In the genomic region with DNA sequence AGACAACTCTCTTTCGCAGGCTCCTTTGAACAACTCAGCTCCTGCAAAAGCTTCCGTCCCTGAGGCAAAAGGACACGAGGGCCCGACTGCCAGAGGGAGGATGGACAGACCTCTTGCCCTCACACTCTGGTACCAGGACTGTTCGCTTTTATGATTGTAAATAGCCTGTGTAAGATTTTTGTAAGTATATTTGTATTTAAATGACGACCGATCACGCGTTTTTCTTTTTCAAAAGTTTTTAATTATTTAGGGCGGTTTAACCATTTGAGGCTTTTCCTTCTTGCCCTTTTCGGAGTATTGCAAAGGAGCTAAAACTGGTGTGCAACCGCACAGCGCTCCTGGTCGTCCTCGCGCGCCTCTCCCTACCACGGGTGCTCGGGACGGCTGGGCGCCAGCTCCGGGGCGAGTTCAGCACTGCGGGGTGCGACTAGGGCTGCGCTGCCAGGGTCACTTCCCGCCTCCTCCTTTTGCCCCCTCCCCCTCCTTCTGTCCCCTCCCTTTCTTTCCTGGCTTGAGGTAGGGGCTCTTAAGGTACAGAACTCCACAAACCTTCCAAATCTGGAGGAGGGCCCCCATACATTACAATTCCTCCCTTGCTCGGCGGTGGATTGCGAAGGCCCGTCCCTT, we compare ENCODE assay signal across 9 cellular contexts. TPM values are rescaled to one million over a fixed set of nuclear protein-coding genes. Genes with fewer than 3 reads are reported as not detected.
DNase-seq lines count a peak whose midpoint lies in the region; ATAC-seq and TF ChIP-seq lines count a peak whose summit lies in the region.
"Had no signal": no experiment of that assay in that cellular context is flagged by ENCODE, and none has a peak within 500 bp of the region (broad histone marks: within the 10 kb centered on the region; RNA-seq: fewer than 3 reads in every experiment).

No MANE protein-coding gene starts in this region.

- no peak overlapping the region for H2BK120ac ChIP-seq in trophoblast cell (ENCODE audit: insufficient read depth, low read length, poor library complexity)

- no peak overlapping the region for H3K18ac ChIP-seq in trophoblast cell (ENCODE audit: low read length)

- no peak overlapping the region for H4K8ac ChIP-seq in trophoblast cell (ENCODE audit: low read depth, low read length)

- peaks cover 6% of the 10 kb centered on the region for H3K4me1 Mint-ChIP-seq in T-helper 17 cell

- H3K27ac Mint-ChIP-seq in T-helper 17 cell, result no peak overlapping the region

- no peak for DNase-seq in T-helper 17 cell
- no peak for DNase-seq in left ventricle myocardium inferior
- no peak for DNase-seq in trophoblast cell
- DNase-seq in D341Med (ENCODE audit: low spot score), result no peak
- DNase-seq in NCI-H1048 (lab: John Stamatoyannopoulos, UW), result no peak
- DNase-seq in body of pancreas, result no peak

- H3K27me3 ChIP-seq in BLaER1 (no peaks in the 10 kb centered on the region), left ventricle myocardium inferior (ENCODE audit: low read depth) (no peaks in the 10 kb centered on the region), trophoblast cell (ENCODE audit: insufficient read depth, low read length) (peaks cover 21% of the 10 kb centered on the region), body of pancreas (no peaks in the 10 kb centered on the region)
- H3K27me3 ChIP-seq: adrenal gland had no signal

- H4K12ac ChIP-seq in trophoblast cell (ENCODE audit: low read depth, low read length), result no peak overlapping the region

- H3K4ac ChIP-seq in trophoblast cell (ENCODE audit: low read depth, low read length), result no peak overlapping the region

- no peak overlapping the region for H3K14ac ChIP-seq in trophoblast cell (ENCODE audit: low read length)

- no peak overlapping the region for H3K27ac ChIP-seq in BLaER1
- no peak overlapping the region for H3K27ac ChIP-seq in left ventricle myocardium inferior (replicated peaks)
- no peak overlapping the region for H3K27ac ChIP-seq in trophoblast cell (ENCODE audit: low read depth, low read length)
- no peak overlapping the region for H3K27ac ChIP-seq in body of pancreas

- TF ChIP-seq POLR2A in body of pancreas (IDR thresholded peaks at IDR 0.05), result no peak

- no peak overlapping the region for H2AFZ ChIP-seq in trophoblast cell (ENCODE audit: insufficient read depth, low read length, poor library complexity)

- H3K4me3 ChIP-seq in BLaER1 (no peak overlapping the region), left ventricle myocardium inferior (peak overlapping the region; percentile 77), trophoblast cell (ENCODE audit: low read depth, low read length) (no peak overlapping the region), body of pancreas (no peak overlapping the region)

- TF ChIP-seq CTCF in left ventricle myocardium inferior (IDR thresholded peaks at IDR 0.05; ENCODE audit: borderline replicate concordance) (no peak), body of pancreas (IDR thresholded peaks at IDR 0.05) (no peak)

- no peaks in the 10 kb centered on the region for H3K9me3 ChIP-seq in BLaER1
- H3K9me3 ChIP-seq in T-helper 17 cell (ENCODE audit: control insufficient read depth, low read length, poor library complexity, severe bottlenecking), result no peaks in the 10 kb centered on the region
- no peaks in the 10 kb centered on the region for H3K9me3 ChIP-seq in left ventricle myocardium inferior (replicated peaks)
- H3K9me3 ChIP-seq in trophoblast cell (ENCODE audit: insufficient read depth, low read depth, low read length), result peaks cover 11% of the 10 kb centered on the region
- no peaks in the 10 kb centered on the region for H3K9me3 ChIP-seq in body of pancreas
- H3K9me3 ChIP-seq: adrenal gland had no signal

- H3K4me1 ChIP-seq in BLaER1 (peaks cover 26% of the 10 kb centered on the region), left ventricle myocardium inferior (peaks cover 63% of the 10 kb centered on the region), trophoblast cell (ENCODE audit: control insufficient read depth in 1 of 2, insufficient read depth in 2 of 2, low read length in 2 of 2) (peaks cover 17 to 23% of the 10 kb centered on the region in 2 experiments), body of pancreas (peaks cover 29% of the 10 kb centered on the region)

- no peak overlapping the region for H2AK5ac ChIP-seq in trophoblast cell (ENCODE audit: low read length)

- peaks cover 5% of the 10 kb centered on the region for H3K79me1 ChIP-seq in trophoblast cell (ENCODE audit: low read length)

- no CpG with 5 or more reads among the region's 31 CpGs for WGBS in trophoblast cell (ENCODE audit: extremely low coverage, insufficient coverage, insufficient read length)
- WGBS in body of pancreas, 2 donors, result 79 to 84% methylated on average over 31 of the region's 31 CpGs

- peaks cover 2% of the 10 kb centered on the region for H3K36me3 Mint-ChIP-seq in T-helper 17 cell (ENCODE audit: low read depth)

- no peak overlapping the region for H3K9ac ChIP-seq in BLaER1
- H3K9ac ChIP-seq in trophoblast cell (ENCODE audit: low read length), result no peak overlapping the region

- no peak overlapping the region for H4K91ac ChIP-seq in trophoblast cell (ENCODE audit: low read depth, low read length)

- H2BK5ac ChIP-seq in trophoblast cell (ENCODE audit: low read depth, low read length, poor library complexity), result no peak overlapping the region

- peak overlapping the region; percentile 85 for H3K4me3 Mint-ChIP-seq in T-helper 17 cell

- no peak overlapping the region for H3K23ac ChIP-seq in trophoblast cell (ENCODE audit: low read length)

- ATAC-seq in T-helper 17 cell (no peak), HG03457 (IDR thresholded peaks at IDR 0.05; ENCODE audit: unreplicated experiment) (no peak), body of pancreas (no peak)

- intact Hi-C loops in left ventricle myocardium inferior (cut with micrococcal nuclease), result loop anchor here (10.0 kb wide), 1 partner anchor 182 kb away; no protein-coding TSS in a partner anchor
- intact Hi-C loops in body of pancreas (cut with DNase I), result no loop called here

- H3K4me2 ChIP-seq in BLaER1, result peak overlapping the region; percentile 87
- H3K4me2 ChIP-seq in trophoblast cell (ENCODE audit: low read length), result peak overlapping the region; percentile 94

- peaks cover 22% of the 10 kb centered on the region; the same call in 1 of the 2 replicates for H4K20me1 ChIP-seq in BLaER1

- H3K27me3 Mint-ChIP-seq in T-helper 17 cell, result peaks cover 49% of the 10 kb centered on the region

- peaks cover 2% of the 10 kb centered on the region for H3K79me2 ChIP-seq in trophoblast cell (ENCODE audit: control insufficient read depth, insufficient read depth, low read length, poor library complexity)

- H3K36me3 ChIP-seq in BLaER1 (peaks cover 10% of the 10 kb centered on the region; the same call in 1 of the 2 replicates), left ventricle myocardium inferior (no peaks in the 10 kb centered on the region), trophoblast cell (ENCODE audit: control insufficient read depth in 1 of 2, insufficient read depth in 2 of 2, low read length in 2 of 2) (no peaks in the 10 kb centered on the region), body of pancreas (replicated peaks in 1 of 2; ENCODE audit: insufficient read depth in 1 of 2, low read depth in 2 of 2) (no peaks in the 10 kb centered on the region)
- H3K36me3 ChIP-seq: adrenal gland had no signal

- no peak overlapping the region for H2BK12ac ChIP-seq in trophoblast cell (ENCODE audit: low read length)

RNA-seq across cellular contexts. Expression of a gene that starts 2.8 kb away (rescaled TPM):
- under 1 TPM; 0.13 to 0.17 TPM for total RNA-seq in T-helper 17 cell
- total RNA-seq in left ventricle myocardium inferior, result 14.1 TPM
- 3.5 and 3.6 TPM in 2 replicates for polyA plus RNA-seq in trophoblast cell (2013)
- 10 to 100 TPM in 1 of 2 donors, 1 to 10 TPM in 1; 6.3 to 10.1 TPM for total RNA-seq in body of pancreas

Comparison
In these comparisons a context has a peak if more than half of its experiments do, and no peak if none do; other contexts are left out.
1. RNA of a gene that starts 2.8 kb away (total RNA-seq): 14.1 TPM in left ventricle myocardium inferior (single experiment) and 6.3 to 10.1 TPM in body of pancreas; 0.13 to 0.17 TPM in T-helper 17 cell; every median in the first group is over 4 times any median in the second.